ENCODE assay signal across 16 cellular contexts in the genomic region with DNA sequence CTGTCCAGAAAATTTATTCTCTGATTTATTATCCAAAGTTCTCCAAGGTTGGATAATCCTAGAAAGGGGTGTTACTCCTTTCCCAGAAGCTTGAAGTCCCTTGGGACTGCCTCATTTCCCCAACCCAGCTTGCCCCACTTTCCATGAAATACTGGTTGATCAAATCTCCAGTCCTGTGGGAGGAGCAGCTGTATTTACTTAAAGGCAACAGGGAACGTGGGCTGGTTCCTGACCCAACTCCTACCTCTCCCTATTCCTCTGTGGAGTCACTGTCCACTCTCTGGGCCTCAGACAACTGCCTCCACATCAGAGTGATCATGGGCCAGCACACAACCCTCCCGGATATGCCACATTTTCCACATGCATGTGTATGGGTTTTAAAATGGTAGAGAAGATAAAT.
A peak's percentile ranks its signal among the peaks of the same experiment; 100 is the strongest.
DNase-seq lines count a peak whose midpoint lies in the region; ATAC-seq and TF ChIP-seq lines count a peak whose summit lies in the region.
"Had no signal": no experiment of that assay in that cellular context is flagged by ENCODE, and none has a peak within 500 bp of the region (broad histone marks: within the 10 kb centered on the region; RNA-seq: fewer than 3 reads in every experiment).

No MANE protein-coding gene starts in this region.

- no peaks in the 10 kb centered on the region for H3K36me3 ChIP-seq in colonic mucosa

- no peak overlapping the region for H3K9ac ChIP-seq in colonic mucosa (ENCODE audit: low read depth in 2 of 2, low read length in 2 of 2)

- TF ChIP-seq POLR2A in GM18505 (IDR thresholded peaks at IDR 0.05; ENCODE audit: borderline replicate concordance, extremely low read depth, insufficient read depth, insufficient read length), result no peak

- H3K27me3 ChIP-seq in colonic mucosa, result no peaks in the 10 kb centered on the region

- intact Hi-C loops in colonic mucosa (cut with DNase I), result no loop called here

- H3K4me3 ChIP-seq in colonic mucosa, result no peak overlapping the region
- H3K4me3 ChIP-seq: GM12878, GM23338 had no signal

- H3K9me3 ChIP-seq in colonic mucosa, result no peaks in the 10 kb centered on the region

- no peak for ATAC-seq in GM18505 (IDR thresholded peaks at IDR 0.05; ENCODE audit: unreplicated experiment)
- ATAC-seq: GM12878, GM23338, HCT116, T-cell had no signal

- in situ Hi-C loops in KBM-7 (cut with MboI; ENCODE audit: low pct_unique_long_range_greater_than_20kb, low sequenced_read_pairs), result no loop called here

- no peak for TF ChIP-seq CTCF in colonic mucosa (IDR thresholded peaks at IDR 0.05)

- DNase-seq in DMS153 (lab: John Stamatoyannopoulos, UW) (peak; percentile 33), DMS153 treated with DMSO at 0.1 percent for 48 hours (lab: John Stamatoyannopoulos, UW; ENCODE audit: unreplicated experiment) (no peak), COLO668 (lab: John Stamatoyannopoulos, UW; ENCODE audit: unreplicated experiment) (peak; percentile 51), NCI-H526 (lab: John Stamatoyannopoulos, UW) (peak; percentile 9 to 53), left kidney (ENCODE audit: low read depth, low spot score) (peak; percentile 46), colonic mucosa (no peak), KBM-7 (no peak)
- DNase-seq: CD4-positive, alpha-beta memory T cell; GDM1; NCI-H187; T-cell had no signal

- H3K27ac ChIP-seq in colonic mucosa, result no peak overlapping the region
- H3K27ac ChIP-seq: 22Rv1 had no signal

- no peaks in the 10 kb centered on the region for H3K4me1 ChIP-seq in colonic mucosa

Comparison
In these comparisons a context has a peak if more than half of its experiments do, and no peak if none do; other contexts are left out.
1. DNase-seq: peak in DMS153 (single experiment), COLO668 (single experiment), NCI-H526 (2 of 2) and left kidney (single experiment); none in DMS153 treated with DMSO at 0.1 percent for 48 hours (single experiment), colonic mucosa (single experiment) and KBM-7 (single experiment).